Comparison of ENCODE assay signal across 19 cellular contexts in genomic region chr12:120222288-120222832, GRCh38. TPM values are rescaled to one million over a fixed set of nuclear protein-coding genes. Genes with fewer than 3 reads are reported as not detected.
DNase-seq lines count a peak whose midpoint lies in the region; ATAC-seq and TF ChIP-seq lines count a peak whose summit lies in the region.
"Had no signal": no experiment of that assay in that cellular context is flagged by ENCODE, and none has a peak within 500 bp of the region (broad histone marks: within the 10 kb centered on the region; RNA-seq: fewer than 3 reads in every experiment).

No MANE protein-coding gene starts in this region.

- intact Hi-C loops in naive thymus-derived CD4-positive, alpha-beta T cell (cut with micrococcal nuclease): no loop called here

- peak overlapping the region; percentile 4 for H3K27ac ChIP-seq in naive thymus-derived CD4-positive, alpha-beta T cell (ENCODE audit: low read depth, low read length)
- H3K27ac ChIP-seq in WERI-Rb-1: no peak overlapping the region

- peaks cover 39 to 84% (median 40%) of the 10 kb centered on the region in 3 experiments for H3K36me3 ChIP-seq in naive thymus-derived CD4-positive, alpha-beta T cell (ENCODE audit: control insufficient read depth in 2 of 3, insufficient read depth in 3 of 3, low read length in 3 of 3)
- H3K36me3 ChIP-seq in WERI-Rb-1: peaks cover 20% of the 10 kb centered on the region

- H3K4me1 ChIP-seq in naive thymus-derived CD4-positive, alpha-beta T cell (ENCODE audit: control insufficient read depth in 2 of 2, insufficient read depth in 2 of 2, low read length in 2 of 2): peaks cover 13 to 19% of the 10 kb centered on the region in 2 donors

- H3K4me3 ChIP-seq in naive thymus-derived CD4-positive, alpha-beta T cell (ENCODE audit: low read length): no peak overlapping the region
- no peak overlapping the region for H3K4me3 ChIP-seq in WERI-Rb-1 (ENCODE audit: low read depth, low read length)

- no peaks in the 10 kb centered on the region for H3K9me3 Mint-ChIP-seq in activated naive CD4-positive, alpha-beta T cell treated with anti-CD3 and anti-CD28 coated beads, Interleukin-2, amount 50 U/mL, for 72 hours
- H3K9me3 Mint-ChIP-seq in activated T-helper 17 cell treated with anti-CD3 and anti-CD28 coated beads, Interleukin-2, amount 50 U/mL, for 72 hours: no peaks in the 10 kb centered on the region
- no peaks in the 10 kb centered on the region for H3K9me3 Mint-ChIP-seq in naive thymus-derived CD4-positive, alpha-beta T cell
- no peaks in the 10 kb centered on the region for H3K9me3 Mint-ChIP-seq in type B pancreatic cell
- H3K9me3 Mint-ChIP-seq in glutamatergic neuron (ENCODE audit: unreplicated experiment): peaks cover 8% of the 10 kb centered on the region
- H3K9me3 Mint-ChIP-seq: CD4-positive, CD25-positive, alpha-beta regulatory T cell had no signal

- no peaks in the 10 kb centered on the region for H3K36me3 Mint-ChIP-seq in activated naive CD4-positive, alpha-beta T cell treated with anti-CD3 and anti-CD28 coated beads, Interleukin-2, amount 50 U/mL, for 72 hours
- H3K36me3 Mint-ChIP-seq in activated T-helper 17 cell treated with anti-CD3 and anti-CD28 coated beads, Interleukin-2, amount 50 U/mL, for 72 hours (ENCODE audit: low read depth): peaks cover 58% of the 10 kb centered on the region
- peaks cover 0 to 16% (median 0%) of the 10 kb centered on the region in 5 donors for H3K36me3 Mint-ChIP-seq in naive thymus-derived CD4-positive, alpha-beta T cell
- H3K36me3 Mint-ChIP-seq in type B pancreatic cell (peaks cover 5% of the 10 kb centered on the region), glutamatergic neuron (ENCODE audit: unreplicated experiment) (no peaks in the 10 kb centered on the region)

- ATAC-seq in activated naive CD4-positive, alpha-beta T cell treated with anti-CD3 and anti-CD28 coated beads, Interleukin-2, amount 50 U/mL, for 72 hours: no peak
- ATAC-seq in activated T-helper 17 cell treated with anti-CD3 and anti-CD28 coated beads, Interleukin-2, amount 50 U/mL, for 72 hours (replicated peaks): no peak
- no peak for ATAC-seq in naive thymus-derived CD4-positive, alpha-beta T cell

- TF ChIP-seq CTCF in type B pancreatic cell (conservative IDR thresholded peaks at IDR 0.05) (no peak), WERI-Rb-1 (IDR thresholded peaks at IDR 0.05; ENCODE audit: low read depth, low read length) (no peak), glutamatergic neuron (IDR thresholded peaks at IDR 0.05; ENCODE audit: partially characterized antibody, unreplicated experiment) (no peak)

- no peaks in the 10 kb centered on the region for H3K9me3 ChIP-seq in naive thymus-derived CD4-positive, alpha-beta T cell (ENCODE audit: control insufficient read depth in 2 of 3, low read length in 3 of 3)
- no peaks in the 10 kb centered on the region for H3K9me3 ChIP-seq in WERI-Rb-1 (ENCODE audit: severe bottlenecking)
- H3K9me3 ChIP-seq: BE2C had no signal

- DNase-seq in activated naive CD4-positive, alpha-beta T cell treated with anti-CD3 and anti-CD28 coated beads, Interleukin-2, amount 50 U/mL, for 72 hours (ENCODE audit: low spot score in 2 of 2): no peak
- no peak for DNase-seq in activated naive CD4-positive, alpha-beta T cell treated with anti-CD3 and anti-CD28 coated beads, Interleukin-2, amount 50 U/mL, for 16 hours
- DNase-seq in naive thymus-derived CD4-positive, alpha-beta T cell: no peak
- DNase-seq in type B pancreatic cell (ENCODE audit: extremely low spot score, unreplicated experiment): no peak
- no peak for DNase-seq in stimulated activated CD8-positive, alpha-beta memory T cell treated with anti-CD3 and anti-CD28 coated beads, Interleukin-4, amount 100 ng/mL, for 48 hours
- DNase-seq in WERI-Rb-1: no peak
- DNase-seq in glutamatergic neuron: no peak
- DNase-seq: BE2C; CD4-positive, CD25-positive, alpha-beta regulatory T cell; COR-L47; GOT3; KBM-7; NCI-H1105 treated with DMSO at 0.1 percent for 48 hours; NCI-H1694 treated with DMSO at 0.1 percent for 48 hours; NCI-H2107; NCI-H510A; NCI-H774; SIG-M5 had no signal

- no peak overlapping the region for H3K4me3 Mint-ChIP-seq in activated T-helper 17 cell treated with anti-CD3 and anti-CD28 coated beads, Interleukin-2, amount 50 U/mL, for 72 hours
- H3K4me3 Mint-ChIP-seq in naive thymus-derived CD4-positive, alpha-beta T cell: no peak overlapping the region
- no peak overlapping the region for H3K4me3 Mint-ChIP-seq in type B pancreatic cell
- H3K4me3 Mint-ChIP-seq in glutamatergic neuron (ENCODE audit: unreplicated experiment): no peak overlapping the region

- CTCF ChIA-PET in naive thymus-derived CD4-positive, alpha-beta T cell (lab: Charles Lee): no interaction called here

- H3K27me3 ChIP-seq in naive thymus-derived CD4-positive, alpha-beta T cell (ENCODE audit: control insufficient read depth in 2 of 2, insufficient read depth in 2 of 2, low read length in 2 of 2): no peaks in the 10 kb centered on the region
- H3K27me3 ChIP-seq in WERI-Rb-1 (ENCODE audit: insufficient read depth, low read depth, severe bottlenecking): no peaks in the 10 kb centered on the region
- H3K27me3 ChIP-seq: BE2C had no signal

- POLR2A ChIA-PET in naive thymus-derived CD4-positive, alpha-beta T cell (lab: Charles Lee): interaction anchor here (1.3 to 3.5 kb wide), 4 partner anchors 21 to 69 kb away, joined by 3 to 12 read pairs (median 6); partner anchors contain the start of genes RNU4-2 and RPLP0

- H3K4me1 Mint-ChIP-seq in activated T-helper 17 cell treated with anti-CD3 and anti-CD28 coated beads, Interleukin-2, amount 50 U/mL, for 72 hours: peaks cover 7% of the 10 kb centered on the region
- peaks cover 12 to 32% (median 27%) of the 10 kb centered on the region in 7 donors for H3K4me1 Mint-ChIP-seq in naive thymus-derived CD4-positive, alpha-beta T cell
- H3K4me1 Mint-ChIP-seq in type B pancreatic cell (ENCODE audit: unreplicated experiment): peaks cover 7% of the 10 kb centered on the region
- H3K4me1 Mint-ChIP-seq in glutamatergic neuron (ENCODE audit: low read depth, unreplicated experiment): peaks cover 15% of the 10 kb centered on the region

- peak overlapping the region; percentile 2 to 21 for H3K27ac Mint-ChIP-seq in activated naive CD4-positive, alpha-beta T cell treated with anti-CD3 and anti-CD28 coated beads, Interleukin-2, amount 50 U/mL, for 72 hours
- peak overlapping the region; percentile 73 for H3K27ac Mint-ChIP-seq in activated T-helper 17 cell treated with anti-CD3 and anti-CD28 coated beads, Interleukin-2, amount 50 U/mL, for 72 hours
- peak overlapping the region in 3 of 9 donors; percentile 9 to 69 (median 56) for H3K27ac Mint-ChIP-seq in naive thymus-derived CD4-positive, alpha-beta T cell
- H3K27ac Mint-ChIP-seq in type B pancreatic cell: peak overlapping the region; percentile 70
- no peak overlapping the region for H3K27ac Mint-ChIP-seq in glutamatergic neuron (ENCODE audit: unreplicated experiment)
- H3K27ac Mint-ChIP-seq: CD4-positive, CD25-positive, alpha-beta regulatory T cell had no signal

- H3K27me3 Mint-ChIP-seq in activated T-helper 17 cell treated with anti-CD3 and anti-CD28 coated beads, Interleukin-2, amount 50 U/mL, for 72 hours: no peaks in the 10 kb centered on the region
- H3K27me3 Mint-ChIP-seq in naive thymus-derived CD4-positive, alpha-beta T cell: no peaks in the 10 kb centered on the region
- H3K27me3 Mint-ChIP-seq in type B pancreatic cell (no peaks in the 10 kb centered on the region), glutamatergic neuron (ENCODE audit: unreplicated experiment) (peaks cover 9% of the 10 kb centered on the region)
- H3K27me3 Mint-ChIP-seq: CD4-positive, CD25-positive, alpha-beta regulatory T cell had no signal

RNA-seq across cellular contexts. Expression of gene RPLP0, which starts 21.4 kb away (rescaled TPM):
- total RNA-seq in activated naive CD4-positive, alpha-beta T cell treated with anti-CD3 and anti-CD28 coated beads, Interleukin-2, amount 50 U/mL, for 72 hours: 1,000 to 10,000 TPM; 4,045 to 4,525 TPM
- total RNA-seq in activated T-helper 17 cell treated with anti-CD3 and anti-CD28 coated beads, Interleukin-2, amount 50 U/mL, for 72 hours: 1,000 to 10,000 TPM; 3,687 to 4,380 TPM
- 1,000 to 10,000 TPM; 1,375 to 2,107 (median 1,573) TPM for total RNA-seq in naive thymus-derived CD4-positive, alpha-beta T cell
- 1,000 to 10,000 TPM; 1,871 to 2,384 TPM for polyA plus RNA-seq in naive thymus-derived CD4-positive, alpha-beta T cell
- total RNA-seq in type B pancreatic cell (ENCODE audit: low replicate concordance) (2,585 and 2,806 TPM in 2 replicates), glutamatergic neuron (ENCODE audit: unreplicated experiment) (1,238 TPM)

RNA-seq across cellular contexts. Expression of gene GCN1, which starts 27.8 kb away (rescaled TPM):
- 100 to 1,000 TPM; 114 to 131 TPM for total RNA-seq in activated naive CD4-positive, alpha-beta T cell treated with anti-CD3 and anti-CD28 coated beads, Interleukin-2, amount 50 U/mL, for 72 hours
- 100 to 1,000 TPM in 1 of 2 donors, 10 to 100 TPM in 1; 94.4 to 177 TPM for total RNA-seq in activated T-helper 17 cell treated with anti-CD3 and anti-CD28 coated beads, Interleukin-2, amount 50 U/mL, for 72 hours
- total RNA-seq in naive thymus-derived CD4-positive, alpha-beta T cell: 100 to 1,000 TPM in 4 of 5 experiments, 10 to 100 TPM in 1; 90.6 to 142 (median 132) TPM
- polyA plus RNA-seq in naive thymus-derived CD4-positive, alpha-beta T cell: 10 to 100 TPM; 20.3 to 36.4 TPM
- total RNA-seq in type B pancreatic cell (ENCODE audit: low replicate concordance): 114 and 130 TPM in 2 replicates
- 173 TPM for total RNA-seq in glutamatergic neuron (ENCODE audit: unreplicated experiment)

RNA-seq across cellular contexts. Expression of gene PXN, which starts 43.2 kb away (rescaled TPM):
- 10 to 100 TPM; 49.8 to 66.8 TPM for total RNA-seq in activated naive CD4-positive, alpha-beta T cell treated with anti-CD3 and anti-CD28 coated beads, Interleukin-2, amount 50 U/mL, for 72 hours
- total RNA-seq in activated T-helper 17 cell treated with anti-CD3 and anti-CD28 coated beads, Interleukin-2, amount 50 U/mL, for 72 hours: 10 to 100 TPM; 44.8 to 65.5 TPM
- total RNA-seq in naive thymus-derived CD4-positive, alpha-beta T cell: 100 to 1,000 TPM; 103 to 202 (median 158) TPM
- 100 to 1,000 TPM in 1 of 2 donors, 10 to 100 TPM in 1; 84.3 to 114 TPM for polyA plus RNA-seq in naive thymus-derived CD4-positive, alpha-beta T cell
- 60.7 and 127 TPM in 2 replicates for total RNA-seq in type B pancreatic cell (ENCODE audit: low replicate concordance)
- total RNA-seq in glutamatergic neuron (ENCODE audit: unreplicated experiment): 39.5 TPM
